Comparison of ENCODE assay signal across 8 cellular contexts in genomic region chr4:82428526-82428968, GRCh38. TPM values are rescaled to one million over a fixed set of nuclear protein-coding genes. Genes with fewer than 3 reads are reported as not detected.
DNase-seq lines count a peak whose midpoint lies in the region; ATAC-seq, FAIRE-seq and TF ChIP-seq lines count a peak whose summit lies in the region.

No MANE protein-coding gene starts in this region.

- peaks cover 29% of the 10 kb centered on the region for H4K20me1 ChIP-seq in fibroblast of lung (ENCODE audit: control insufficient read depth, extremely low read depth, insufficient read depth, low read length)

- no peak overlapping the region for H2AFZ ChIP-seq in fibroblast of lung (ENCODE audit: low read length)

- H3K79me2 ChIP-seq in fibroblast of lung (ENCODE audit: control insufficient read depth, insufficient read depth, low read length) = peaks cover 77% of the 10 kb centered on the region

- peak overlapping the region; percentile 90 for H3K27ac ChIP-seq in RWPE2 (ENCODE audit: poor library complexity, severe bottlenecking)
- peak overlapping the region; percentile 94 for H3K27ac ChIP-seq in fibroblast of lung (ENCODE audit: insufficient read depth, low read length)

- no peak for TF ChIP-seq CTCF in RWPE2 (IDR thresholded peaks at IDR 0.05; ENCODE audit: poor library complexity, severe bottlenecking)
- no peak for TF ChIP-seq CTCF in fibroblast of lung (conservative IDR thresholded peaks at IDR 0.05 in 1 of 2, IDR thresholded peaks at IDR 0.05 in 1 of 2; ENCODE audit: low read depth in 1 of 2, low read length in 2 of 2)
- no peak for TF ChIP-seq CTCF in retinal pigment epithelial cell (conservative IDR thresholded peaks at IDR 0.05; ENCODE audit: low read depth, low read length)

- peak overlapping the region; percentile 99 for H3K4me2 ChIP-seq in fibroblast of lung (ENCODE audit: extremely low read depth, insufficient read depth, low read length)

- H3K4me3 ChIP-seq in RWPE2 (ENCODE audit: severe bottlenecking) = peak overlapping the region; percentile 75
- peak overlapping the region; percentile 90 to 99 (median 96) for H3K4me3 ChIP-seq in fibroblast of lung (replicated peaks in 1 of 4; ENCODE audit: control extremely low read depth in 1 of 4, insufficient read depth in 1 of 4, low read depth in 3 of 4, low read length in 4 of 4)
- peak overlapping the region; percentile 99 for H3K4me3 ChIP-seq in retinal pigment epithelial cell (ENCODE audit: low read length)

- H3K36me3 ChIP-seq in RWPE2 (ENCODE audit: low read depth) (peaks cover 62% of the 10 kb centered on the region), fibroblast of lung (ENCODE audit: control insufficient read depth, insufficient read depth, low read length) (peaks cover 20% of the 10 kb centered on the region)

- peaks cover 50% of the 10 kb centered on the region for H3K4me1 ChIP-seq in RWPE2 (ENCODE audit: insufficient read depth, poor library complexity, severe bottlenecking)
- peaks cover 14% of the 10 kb centered on the region for H3K4me1 ChIP-seq in fibroblast of lung (ENCODE audit: control insufficient read depth, extremely low read depth, insufficient read depth, low read length)

- peak; percentile 74 for FAIRE-seq in GM18507 (lab: Jason Lieb, UNC)

- H3K27me3 ChIP-seq in RWPE2 (ENCODE audit: insufficient read depth, poor library complexity, severe bottlenecking) (no peaks in the 10 kb centered on the region), fibroblast of lung (ENCODE audit: control insufficient read depth, insufficient read depth, low read length) (no peaks in the 10 kb centered on the region)

- peak overlapping the region; percentile 87 for H3K9ac ChIP-seq in fibroblast of lung (ENCODE audit: insufficient read depth, low read length)

- H3K9me3 ChIP-seq in RWPE2 (ENCODE audit: severe bottlenecking) (no peaks in the 10 kb centered on the region), fibroblast of lung (ENCODE audit: control insufficient read depth, insufficient read depth, low read depth, low read length) (no peaks in the 10 kb centered on the region)

- DNase-seq in GM18507 (ENCODE audit: extremely low spot score, insufficient read length, low read depth) (no peak), RWPE2 (ENCODE audit: low spot score) (no peak), fibroblast of lung (ENCODE audit: low read depth in 2 of 2) (no peak), retinal pigment epithelial cell (ENCODE audit: low read depth) (no peak), NCI-H774 (lab: John Stamatoyannopoulos, UW) (no peak), A172 (ENCODE audit: low spot score) (no peak)
- DNase-seq in stimulated activated CD4-positive, alpha-beta T cell treated with anti-CD3 and anti-CD28 coated beads, Interleukin-4, amount 100 ng/mL, for 24 hours = no peak

- ATAC-seq in RWPE2 (ENCODE audit: low read depth) (no peak), GM18519 (IDR thresholded peaks at IDR 0.05; ENCODE audit: low FRiP score, unreplicated experiment) (no peak)

RNA-seq across cellular contexts. Expression of gene HNRNPDL, which starts 1.7 kb away (rescaled TPM):
- total RNA-seq in fibroblast of lung = 160 and 161 TPM in 2 replicates
- 381 and 461 TPM in 2 replicates for polyA plus RNA-seq in fibroblast of lung
- 318 and 342 TPM in 2 replicates for polyA plus RNA-seq in fibroblast of lung (2012)
- 1.6 and 3.5 TPM in 2 replicates for polyA minus RNA-seq in fibroblast of lung (ENCODE audit: low replicate concordance)
- total RNA-seq in A172 (2014; rRNA removed; shearing (Covaris generic)) = 433 and 473 TPM in 2 replicates

RNA-seq across cellular contexts. Expression of gene ENOPH1, which starts 1.8 kb away (rescaled TPM):
- total RNA-seq in fibroblast of lung = 36.5 and 43.6 TPM in 2 replicates
- polyA plus RNA-seq in fibroblast of lung = 17.1 and 22.0 TPM in 2 replicates
- 27.0 and 34.2 TPM in 2 replicates for polyA plus RNA-seq in fibroblast of lung (2012)
- 1.1 and 9.8 TPM in 2 replicates for polyA minus RNA-seq in fibroblast of lung (ENCODE audit: low replicate concordance)
- total RNA-seq in A172 (2014; rRNA removed; shearing (Covaris generic)) = 70.0 and 77.5 TPM in 2 replicates

RNA-seq across cellular contexts. Expression of gene HNRNPD, which starts 54.8 kb away (rescaled TPM):
- total RNA-seq in fibroblast of lung = 20.8 and 24.1 TPM in 2 replicates
- 58.6 and 79.8 TPM in 2 replicates for polyA plus RNA-seq in fibroblast of lung
- 248 and 327 TPM in 2 replicates for polyA plus RNA-seq in fibroblast of lung (2012)
- polyA minus RNA-seq in fibroblast of lung (ENCODE audit: low replicate concordance) = 6.3 and 9.4 TPM in 2 replicates
- total RNA-seq in A172 (2014; rRNA removed; shearing (Covaris generic)) = 47.4 and 59.4 TPM in 2 replicates
